Comparison of ENCODE assay signal across 29 cellular contexts in the genomic region with DNA sequence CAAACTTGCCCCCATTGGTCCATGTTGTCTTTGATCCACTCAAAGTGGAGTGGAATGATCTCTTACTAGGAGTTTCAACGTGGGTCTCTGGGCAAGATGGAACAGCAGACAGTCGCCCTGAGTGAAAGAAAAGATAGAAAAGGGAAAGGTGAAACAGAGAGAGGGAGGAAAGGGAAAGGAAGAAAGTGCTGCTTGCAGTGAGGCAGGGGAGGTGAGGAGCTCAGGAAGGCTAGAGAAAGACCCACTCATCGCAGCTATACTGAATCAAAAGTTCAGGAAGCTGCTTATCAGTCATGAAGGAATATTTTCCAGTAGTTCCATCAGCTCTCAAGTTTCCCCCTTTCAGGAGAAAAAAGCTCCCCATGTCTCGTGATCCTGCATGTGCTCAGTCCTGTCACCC.
"Had no signal": no experiment of that assay in that cellular context is flagged by ENCODE, and none has a peak within 500 bp of the region (broad histone marks: within the 10 kb centered on the region; RNA-seq: fewer than 3 reads in every experiment).

No MANE protein-coding gene starts in this region.

- ATAC-seq: activated T-cell treated with anti-CD3 and anti-CD28 coated beads, Interleukin-2, amount 50 U/mL, for 72 hours; Panc1; Right ventricle myocardium inferior; T-cell had no signal

- H3K4me1 Mint-ChIP-seq: activated CD4-positive, alpha-beta T cell treated with anti-CD3 and anti-CD28 coated beads, Interleukin-2, amount 10 ng/mL, durations not matched to agents 7 days and 5 days had no signal

- H3K9me3 Mint-ChIP-seq: activated CD4-positive, alpha-beta memory T cell treated with anti-CD3 and anti-CD28 coated beads for 36 hours; activated CD4-positive, alpha-beta T cell treated with anti-CD3 and anti-CD28 coated beads, Interleukin-2, amount 10 ng/mL, durations not matched to agents 7 days and 5 days; activated T-helper 2 cell treated with anti-CD3 and anti-CD28 coated beads, Interferon-gamma antibody, Interleukin-2, Interleukin-4, amounts not matched to agents 10 μg/mL and 5 μg/mL and 100 μg/mL, durations not matched to agents 14 hours and 24 hours and 36 hours; T-cell had no signal

- H3K36me3 ChIP-seq: breast epithelium, colonic mucosa had no signal

- H3K27me3 ChIP-seq: breast epithelium had no signal

- H3K4me1 ChIP-seq: breast epithelium, colonic mucosa had no signal

- H3K4me3 ChIP-seq: breast epithelium, colonic mucosa, SK-N-MC had no signal

- H3K27ac Mint-ChIP-seq: activated CD4-positive, alpha-beta memory T cell treated with anti-CD3 and anti-CD28 coated beads for 36 hours; activated CD4-positive, alpha-beta T cell treated with anti-CD3 and anti-CD28 coated beads, Interleukin-2, amount 10 ng/mL, durations not matched to agents 7 days and 5 days; activated naive CD8-positive, alpha-beta T cell treated with anti-CD3 and anti-CD28 coated beads, Interleukin-2, amount 10 ng/mL, durations not matched to agents 7 days and 5 days; activated T-cell treated with anti-CD3 and anti-CD28 coated beads, Interleukin-2, amount 50 U/mL, for 72 hours; activated T-helper 2 cell treated with anti-CD3 and anti-CD28 coated beads, Interferon-gamma antibody, Interleukin-2, Interleukin-4, amounts not matched to agents 10 μg/mL and 5 μg/mL and 100 μg/mL, durations not matched to agents 14 hours and 24 hours and 36 hours; T-cell had no signal

- H3K36me3 Mint-ChIP-seq: activated CD4-positive, alpha-beta memory T cell treated with anti-CD3 and anti-CD28 coated beads for 36 hours; activated naive CD8-positive, alpha-beta T cell treated with anti-CD3 and anti-CD28 coated beads, Interleukin-2, amount 10 ng/mL, durations not matched to agents 7 days and 5 days; T-cell had no signal

- FAIRE-seq: TTC549 had no signal

- H3K27ac ChIP-seq: breast epithelium, colonic mucosa, SK-N-MC had no signal

- H3K4me3 Mint-ChIP-seq: activated CD4-positive, alpha-beta memory T cell treated with anti-CD3 and anti-CD28 coated beads for 36 hours; activated CD4-positive, alpha-beta T cell treated with anti-CD3 and anti-CD28 coated beads, Interleukin-2, amount 10 ng/mL, durations not matched to agents 7 days and 5 days; activated naive CD8-positive, alpha-beta T cell treated with anti-CD3 and anti-CD28 coated beads, Interleukin-2, amount 10 ng/mL, durations not matched to agents 7 days and 5 days; activated T-cell treated with anti-CD3 and anti-CD28 coated beads, Interleukin-2, amount 50 U/mL, for 72 hours; T-cell had no signal

- DNase-seq: activated CD4-positive, alpha-beta memory T cell treated with anti-CD3 and anti-CD28 coated beads for 36 hours; activated CD4-positive, alpha-beta T cell treated with anti-CD3 and anti-CD28 coated beads, Interleukin-2, amount 10 ng/mL, durations not matched to agents 7 days and 5 days; activated CD4-positive, CD25-positive, alpha-beta regulatory T cell; activated CD8-positive, alpha-beta memory T cell treated with anti-CD3 and anti-CD28 coated beads, Interleukin-2, amount 50 U/mL, for 4 hours; activated gamma-delta T cell treated with Interleukin-2 at 50 U/mL for 16 hours; activated naive CD4-positive, alpha-beta T cell treated with anti-CD3 and anti-CD28 coated beads, Interleukin-2, amount 50 U/mL, for 16 hours; activated naive CD8-positive, alpha-beta T cell treated with anti-CD3 and anti-CD28 coated beads, Interleukin-2, amount 10 ng/mL, durations not matched to agents 7 days and 5 days; activated T-cell treated with anti-CD3 and anti-CD28 coated beads, Interleukin-2, amount 50 U/mL, for 72 hours; aorta; caudate nucleus; colonic mucosa; NCI-H1105 treated with DMSO at 0.1 percent for 48 hours; NCI-H146; NCI-H187 treated with DMSO at 0.1 percent for 48 hours; NCI-H2081 treated with DMSO at 0.1 percent for 48 hours; NCI-H2227 treated with DMSO at 0.1 percent for 48 hours; NCI-H446 treated with DMSO at 0.1 percent for 48 hours; NCI-H524 treated with DMSO at 0.1 percent for 48 hours; NCI-H774; RPMI8226; T-cell; T-helper 2 cell; T1000 had no signal

- H3K9me3 ChIP-seq: breast epithelium, colonic mucosa had no signal
